16 cellular contexts compared by ENCODE assay signal in the genomic region with DNA sequence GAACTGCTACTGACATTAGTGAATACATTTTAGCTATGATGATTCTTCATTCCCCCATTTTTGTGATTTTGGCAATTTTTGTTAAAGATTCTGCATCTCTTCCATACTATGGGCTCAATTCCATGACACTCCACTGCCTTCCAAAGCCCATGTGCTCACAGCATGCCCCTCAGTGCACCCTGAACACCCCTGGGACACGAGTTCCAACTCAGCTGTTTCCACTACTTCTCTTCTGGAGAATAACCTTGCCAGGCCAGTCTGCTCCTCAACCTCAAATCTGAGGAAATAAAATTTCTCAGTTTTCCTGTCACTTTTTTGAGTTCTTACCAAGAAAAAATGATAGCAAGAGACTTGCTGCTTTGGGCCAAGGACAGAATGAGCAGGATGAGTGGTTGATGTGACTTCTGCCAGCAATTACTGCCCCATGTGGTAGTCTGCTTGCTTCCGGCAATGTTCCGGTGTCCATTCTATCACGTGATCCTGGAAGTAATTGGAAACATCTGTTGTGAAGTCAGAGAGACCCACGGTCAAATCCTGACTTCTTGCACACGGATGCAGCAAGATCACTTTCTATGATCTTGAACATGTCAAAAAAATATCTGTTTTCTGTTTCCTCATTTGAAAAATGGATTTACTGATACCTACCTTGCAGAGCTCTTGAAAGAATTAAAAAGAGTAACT. TPM values are rescaled to one million over a fixed set of nuclear protein-coding genes. Genes with fewer than 3 reads are reported as not detected.
DNase-seq lines count a peak whose midpoint lies in the region; ATAC-seq, FAIRE-seq and TF ChIP-seq lines count a peak whose summit lies in the region.
"Had no signal": no experiment of that assay in that cellular context is flagged by ENCODE, and none has a peak within 500 bp of the region (broad histone marks: within the 10 kb centered on the region; RNA-seq: fewer than 3 reads in every experiment).

No MANE protein-coding gene starts in this region.

- dilution Hi-C loops in mammary epithelial cell (cut with HindIII; ENCODE audit: low sequenced_read_pairs) = loop anchor here (5.0 kb wide), 1 partner anchor 51 kb away; no protein-coding TSS in a partner anchor

- TF ChIP-seq CTCF in AG04449 (IDR thresholded peaks at IDR 0.05; ENCODE audit: insufficient read depth, low read length, missing control alignments) = no peak
- TF ChIP-seq CTCF in K562 (IDR thresholded peaks at IDR 0.05 in 2 of 3, conservative IDR thresholded peaks at IDR 0.05 in 1 of 3; ENCODE audit: insufficient read depth in 2 of 3, low read depth in 1 of 3, low read length in 3 of 3) = no peak
- TF ChIP-seq CTCF in mammary epithelial cell (conservative IDR thresholded peaks at IDR 0.05 in 1 of 2, IDR thresholded peaks at IDR 0.05 in 1 of 2; ENCODE audit: extremely low read depth in 1 of 2, insufficient read depth in 1 of 2, low read depth in 1 of 2, low read length in 2 of 2) = no peak

- H4K20me1 ChIP-seq in K562 (replicated peaks; ENCODE audit: control insufficient read depth, insufficient read depth, low read length) (no peaks in the 10 kb centered on the region), mammary epithelial cell (ENCODE audit: insufficient read depth, low read length) (no peaks in the 10 kb centered on the region)
- H4K20me1 ChIP-seq: BLaER1 treated with 17β-estradiol and CSF1 and Interleukin-3, amounts not matched to agents 10 nM and 100 nM had no signal

- H3K27ac ChIP-seq in K562 (ENCODE audit: extremely low read depth, low read depth, low read length) (no peak overlapping the region), mammary epithelial cell (ENCODE audit: insufficient read depth, low read depth, low read length) (no peak overlapping the region), caudate nucleus (ENCODE audit: low read depth, low read length) (no peak overlapping the region)
- H3K27ac ChIP-seq: BLaER1 treated with 17β-estradiol and CSF1 and Interleukin-3, amounts not matched to agents 10 nM and 100 nM; dorsolateral prefrontal cortex; left lung had no signal

- POLR2A ChIA-PET in AG04449 (lab: Yijun Ruan, JAX) (no interaction called here), K562 (lab: Yijun Ruan, JAX) (interaction anchor here (0.5 to 1.2 kb wide), 2 partner anchors 18 to 1583 kb away, joined by 3 to 4 read pairs; no protein-coding TSS in a partner anchor)
- POLR2A ChIA-PET in activated CD4-positive, alpha-beta T cell treated with anti-CD3 and anti-CD28 coated beads, Interleukin-2, amount 10 ng/mL, durations not matched to agents 7 days and 5 days (lab: Charles Lee) = no interaction called here

- no peak overlapping the region for H3K4me3 ChIP-seq in AG04449 (ENCODE audit: low read depth, low read length)
- no peak overlapping the region for H3K4me3 ChIP-seq in K562
- H3K4me3 ChIP-seq in mammary epithelial cell (replicated peaks in 1 of 3; ENCODE audit: insufficient read depth in 1 of 3, low read depth in 2 of 3, low read length in 3 of 3) = no peak overlapping the region
- H3K4me3 ChIP-seq: BLaER1 treated with 17β-estradiol and CSF1 and Interleukin-3, amounts not matched to agents 10 nM and 100 nM; dorsolateral prefrontal cortex; left lung had no signal

- no peak for TF ChIP-seq RAD21 in K562 (CRISPR knock-in tag; conservative IDR thresholded peaks at IDR 0.05 in 1 of 2, IDR thresholded peaks at IDR 0.05 in 1 of 2)

- no peak overlapping the region for H3K4me3 Mint-ChIP-seq in activated CD4-positive, alpha-beta T cell treated with anti-CD3 and anti-CD28 coated beads, Interleukin-2, amount 10 ng/mL, durations not matched to agents 7 days and 5 days
- H3K4me3 Mint-ChIP-seq: activated naive CD8-positive, alpha-beta T cell treated with anti-CD3 and anti-CD28 coated beads, Interleukin-2, amount 10 ng/mL, durations not matched to agents 7 days and 5 days had no signal

- no peaks in the 10 kb centered on the region for H3K36me3 Mint-ChIP-seq in activated CD4-positive, alpha-beta T cell treated with anti-CD3 and anti-CD28 coated beads, Interleukin-2, amount 10 ng/mL, durations not matched to agents 7 days and 5 days (ENCODE audit: low read depth)
- H3K36me3 Mint-ChIP-seq: activated naive CD8-positive, alpha-beta T cell treated with anti-CD3 and anti-CD28 coated beads, Interleukin-2, amount 10 ng/mL, durations not matched to agents 7 days and 5 days had no signal

- in situ Hi-C loops in K562 (cut with MboI) = no loop called here
- in situ Hi-C loops in mammary epithelial cell (cut with MboI; ENCODE audit: low sequenced_read_pairs in 2 of 2) = no loop called here

- no peak for TF ChIP-seq POLR2A in K562 (conservative IDR thresholded peaks at IDR 0.05)

- no TSS peak for BruUV-seq in K562 (replicated peaks; lab: Mats Ljungman, UMichigan)
- BruUV-seq in mammary epithelial cell (replicated peaks; lab: Mats Ljungman, UMichigan) = no TSS peak

- peak; percentile 10 for DNase-seq in AG04449 (ENCODE audit: low read depth, low spot score)
- DNase-seq in H4 (ENCODE audit: low spot score) = peak; percentile 88
- DNase-seq in K562 (ENCODE audit: extremely low read depth in 1 of 4, low spot score in 3 of 4) = no peak
- peak; percentile 49 for DNase-seq in iris pigment epithelial cell (ENCODE audit: low read depth)
- DNase-seq in mammary epithelial cell = no peak
- DNase-seq in activated CD4-positive, alpha-beta T cell treated with anti-CD3 and anti-CD28 coated beads, Interleukin-2, amount 10 ng/mL, durations not matched to agents 7 days and 5 days = no peak
- no peak for DNase-seq in activated CD8-positive, alpha-beta memory T cell treated with anti-CD3 and anti-CD28 coated beads for 24 hours
- no peak for DNase-seq in caudate nucleus (lab: John Stamatoyannopoulos, UW)
- DNase-seq: activated naive CD8-positive, alpha-beta T cell treated with anti-CD3 and anti-CD28 coated beads, Interleukin-2, amount 10 ng/mL, durations not matched to agents 7 days and 5 days; dorsolateral prefrontal cortex; GF-D8; glutamatergic neuron; left lung; stimulated activated CD4-positive, alpha-beta T cell treated with anti-CD3 and anti-CD28 coated beads, Interleukin-15, amount 100 ng/mL, for 24 hours had no signal

- peak; percentile 31; the same call in 1 of the 3 replicates for ATAC-seq in K562
- ATAC-seq: left lung, Panc1 had no signal

- peak overlapping the region; percentile 53 for H2AFZ ChIP-seq in K562 (ENCODE audit: low read depth, low read length)
- no peak overlapping the region for H2AFZ ChIP-seq in mammary epithelial cell (ENCODE audit: low read depth, low read length)

- H3K79me2 ChIP-seq in K562 (ENCODE audit: control insufficient read depth, insufficient read depth, low read length) = no peaks in the 10 kb centered on the region
- no peaks in the 10 kb centered on the region for H3K79me2 ChIP-seq in mammary epithelial cell (ENCODE audit: insufficient read depth, low read length)

- intact Hi-C loops in K562 (cut with micrococcal nuclease) (no loop called here), mammary epithelial cell (cut with micrococcal nuclease) (no loop called here)

- no peak for FAIRE-seq in K562 (lab: Jason Lieb, UNC)

- TF ChIP-seq EP300 in K562 (IDR thresholded peaks at IDR 0.05; ENCODE audit: low read length) = no peak

- CTCF ChIA-PET in AG04449 (lab: Yijun Ruan, JAX) = no interaction called here
- CTCF ChIA-PET in K562 (lab: Yijun Ruan, JAX; ENCODE audit: low intra/inter-chr PET ratio) = no interaction called here
- CTCF ChIA-PET in mammary epithelial cell (lab: Charles Lee; ENCODE audit: low non-redundant PET) = no interaction called here
- CTCF ChIA-PET in activated CD4-positive, alpha-beta T cell treated with anti-CD3 and anti-CD28 coated beads, Interleukin-2, amount 10 ng/mL, durations not matched to agents 7 days and 5 days (lab: Charles Lee) = no interaction called here

- no peaks in the 10 kb centered on the region for H3K9me1 ChIP-seq in K562 (ENCODE audit: control insufficient read depth, insufficient read depth, low read length)

- no peaks in the 10 kb centered on the region for H3K9me3 Mint-ChIP-seq in activated CD4-positive, alpha-beta T cell treated with anti-CD3 and anti-CD28 coated beads, Interleukin-2, amount 10 ng/mL, durations not matched to agents 7 days and 5 days
- H3K9me3 Mint-ChIP-seq: activated naive CD8-positive, alpha-beta T cell treated with anti-CD3 and anti-CD28 coated beads, Interleukin-2, amount 10 ng/mL, durations not matched to agents 7 days and 5 days had no signal

- H3K27ac Mint-ChIP-seq in activated CD4-positive, alpha-beta T cell treated with anti-CD3 and anti-CD28 coated beads, Interleukin-2, amount 10 ng/mL, durations not matched to agents 7 days and 5 days = no peak overlapping the region
- H3K27ac Mint-ChIP-seq: activated naive CD8-positive, alpha-beta T cell treated with anti-CD3 and anti-CD28 coated beads, Interleukin-2, amount 10 ng/mL, durations not matched to agents 7 days and 5 days had no signal

- H3K4me1 ChIP-seq in K562 (replicated peaks in 1 of 2; ENCODE audit: control insufficient read depth in 2 of 2, insufficient read depth in 2 of 2, low read length in 2 of 2) (no peaks in the 10 kb centered on the region), mammary epithelial cell (ENCODE audit: insufficient read depth, low read length) (no peaks in the 10 kb centered on the region)
- H3K4me1 ChIP-seq: left lung had no signal

- H3K27me3 Mint-ChIP-seq in activated CD4-positive, alpha-beta T cell treated with anti-CD3 and anti-CD28 coated beads, Interleukin-2, amount 10 ng/mL, durations not matched to agents 7 days and 5 days = no peaks in the 10 kb centered on the region
- H3K27me3 Mint-ChIP-seq: activated naive CD8-positive, alpha-beta T cell treated with anti-CD3 and anti-CD28 coated beads, Interleukin-2, amount 10 ng/mL, durations not matched to agents 7 days and 5 days had no signal

- H3K9me3 ChIP-seq in K562 (replicated peaks; ENCODE audit: control insufficient read depth, insufficient read depth, low read depth, low read length) = no peaks in the 10 kb centered on the region
- H3K9me3 ChIP-seq in mammary epithelial cell (replicated peaks; ENCODE audit: insufficient read depth, low read length) = no peaks in the 10 kb centered on the region
- H3K9me3 ChIP-seq: BLaER1 treated with 17β-estradiol and CSF1 and Interleukin-3, amounts not matched to agents 10 nM and 100 nM; left lung had no signal

- H3K36me3 ChIP-seq in K562 (ENCODE audit: control insufficient read depth, insufficient read depth, low read length) (no peaks in the 10 kb centered on the region), mammary epithelial cell (ENCODE audit: insufficient read depth, low read length) (no peaks in the 10 kb centered on the region)
- H3K36me3 ChIP-seq: BLaER1 treated with 17β-estradiol and CSF1 and Interleukin-3, amounts not matched to agents 10 nM and 100 nM; left lung had no signal

- no peaks in the 10 kb centered on the region for H3K4me1 Mint-ChIP-seq in activated CD4-positive, alpha-beta T cell treated with anti-CD3 and anti-CD28 coated beads, Interleukin-2, amount 10 ng/mL, durations not matched to agents 7 days and 5 days
- H3K4me1 Mint-ChIP-seq: activated naive CD8-positive, alpha-beta T cell treated with anti-CD3 and anti-CD28 coated beads, Interleukin-2, amount 10 ng/mL, durations not matched to agents 7 days and 5 days had no signal

- H3K4me2 ChIP-seq in K562 (ENCODE audit: insufficient read depth, low read length) = no peak overlapping the region
- H3K4me2 ChIP-seq in mammary epithelial cell (ENCODE audit: insufficient read depth, low read depth, low read length) = no peak overlapping the region
- H3K4me2 ChIP-seq: BLaER1 treated with 17β-estradiol and CSF1 and Interleukin-3, amounts not matched to agents 10 nM and 100 nM had no signal

- WGBS in K562 (ENCODE audit: insufficient coverage, low coverage, missing lambda C conversion rate) = 9% methylated on average over 6 of the region's 6 CpGs
- WGBS in mammary epithelial cell (ENCODE audit: low coverage, missing lambda C conversion rate) = 71% methylated on average over 6 of the region's 6 CpGs

- H3K27me3 ChIP-seq in K562 (ENCODE audit: control insufficient read depth in 2 of 2, insufficient read depth in 2 of 2, low read length in 2 of 2) (no peaks in the 10 kb centered on the region), mammary epithelial cell (ENCODE audit: insufficient read depth, low read length) (peaks cover 2% of the 10 kb centered on the region)
- H3K27me3 ChIP-seq: BLaER1 treated with 17β-estradiol and CSF1 and Interleukin-3, amounts not matched to agents 10 nM and 100 nM had no signal

- H3K9ac ChIP-seq in K562 (ENCODE audit: insufficient read depth in 1 of 2, low read depth in 2 of 2, low read length in 2 of 2) (no peak overlapping the region), mammary epithelial cell (ENCODE audit: insufficient read depth, low read length) (no peak overlapping the region)
- H3K9ac ChIP-seq: BLaER1 treated with 17β-estradiol and CSF1 and Interleukin-3, amounts not matched to agents 10 nM and 100 nM had no signal

RNA-seq across cellular contexts. Expression of gene EGFLAM, which starts 58.3 kb away (rescaled TPM):
- total RNA-seq in H4 (2014; rRNA removed; shearing (Covaris generic)) = 0.06 and 1.1 TPM in 2 replicates
- total RNA-seq in K562 (2011; cell fraction: chromatin; rRNA removed; ENCODE audit: low replicate concordance) = 0.56 and 1.9 TPM in 2 replicates
- total RNA-seq in K562 (2011; cell fraction: nucleolus; rRNA removed) = 0.50 and 0.79 TPM in 2 replicates
- not detected in 2 replicates for total RNA-seq in K562 (2011; cell fraction: nucleoplasm; rRNA removed)
- 0.09 and 0.45 TPM in 2 replicates for total RNA-seq in K562 (2014; rRNA removed)
- total RNA-seq in K562 (2014; rRNA removed; fragmentation: Illumina TruSeq; extraction: Trizol) = 1.3 and 1.4 TPM in 2 replicates
- total RNA-seq in K562 (2015; rRNA removed; fragmentation: Illumina TruSeq; extraction: Trizol) = 0.94 and 0.98 TPM in 2 replicates
- 0.49 and 0.74 TPM in 2 replicates for total RNA-seq in K562 (2021)
- 0.12 and 2.5 TPM in 2 replicates for polyA plus RNA-seq in K562 (2011; rRNA removed)
- polyA plus RNA-seq in K562 (2011; cell fraction: cytosol; rRNA removed) = 0.18 and 1.2 TPM in 2 replicates
- 2.1 TPM in 1 of 2 replicates, not detected in the other for polyA plus RNA-seq in K562 (2011; cell fraction: nucleus; rRNA removed)
- 1.00 and 1.8 TPM in 2 replicates for polyA plus RNA-seq in K562 (2012)
- polyA plus RNA-seq in K562 (2014; fragmentation: Illumina TruSeq; extraction: Trizol) = 0.91 and 1.0 TPM in 2 replicates
- 1 to 10 TPM; 1.2 to 1.4 TPM for polyA plus RNA-seq in K562 (2014; fragmentation: Nextera tagmentation; extraction: Ambion mirVana)
- polyA plus RNA-seq in K562 (2014; rRNA removed) = 0.31 and 0.89 TPM in 2 replicates
- polyA minus RNA-seq in K562 (2011; rRNA and poly(A)+ RNA removed) = 1.8 TPM in 1 of 2 replicates, not detected in the other
- polyA minus RNA-seq in K562 (2011; cell fraction: cytosol; rRNA and poly(A)+ RNA removed) = not detected in 2 replicates
- 0.22 and 0.81 TPM in 2 replicates for polyA minus RNA-seq in K562 (2011; cell fraction: nucleus; rRNA and poly(A)+ RNA removed)
- 10 to 100 TPM; 20.6 to 26.0 TPM for total RNA-seq in mammary epithelial cell
- polyA plus RNA-seq in mammary epithelial cell = 0.10 TPM
- polyA minus RNA-seq in mammary epithelial cell = not detected
- not detected for total RNA-seq in activated CD4-positive, alpha-beta T cell treated with anti-CD3 and anti-CD28 coated beads, Interleukin-2, amount 10 ng/mL, durations not matched to agents 7 days and 5 days
- total RNA-seq: activated naive CD8-positive, alpha-beta T cell treated with anti-CD3 and anti-CD28 coated beads, Interleukin-2, amount 10 ng/mL, durations not matched to agents 7 days and 5 days had no signal

Comparison
In these comparisons a context has a peak if more than half of its experiments do, and no peak if none do; other contexts are left out.
1. DNase-seq: peak in AG04449 (single experiment), H4 (single experiment) and iris pigment epithelial cell (single experiment); none in K562 (0 of 4), mammary epithelial cell (single experiment), activated CD4-positive, alpha-beta T cell treated with anti-CD3 and anti-CD28 coated beads, Interleukin-2, amount 10 ng/mL, durations not matched to agents 7 days and 5 days (single experiment), activated CD8-positive, alpha-beta memory T cell treated with anti-CD3 and anti-CD28 coated beads for 24 hours (single experiment) and caudate nucleus (0 of 61).
2. RNA of gene EGFLAM, which starts 58.3 kb away (total RNA-seq): 20.6 to 26.0 TPM in mammary epithelial cell; 0.06 to 1.1 TPM in H4, 0.09 to 1.9 TPM in K562 and not detected in activated CD4-positive, alpha-beta T cell treated with anti-CD3 and anti-CD28 coated beads, Interleukin-2, amount 10 ng/mL, durations not matched to agents 7 days and 5 days; every median in the first group is over 4 times any median in the second.